ENCODE assay signal across 25 cellular contexts in the genomic region with DNA sequence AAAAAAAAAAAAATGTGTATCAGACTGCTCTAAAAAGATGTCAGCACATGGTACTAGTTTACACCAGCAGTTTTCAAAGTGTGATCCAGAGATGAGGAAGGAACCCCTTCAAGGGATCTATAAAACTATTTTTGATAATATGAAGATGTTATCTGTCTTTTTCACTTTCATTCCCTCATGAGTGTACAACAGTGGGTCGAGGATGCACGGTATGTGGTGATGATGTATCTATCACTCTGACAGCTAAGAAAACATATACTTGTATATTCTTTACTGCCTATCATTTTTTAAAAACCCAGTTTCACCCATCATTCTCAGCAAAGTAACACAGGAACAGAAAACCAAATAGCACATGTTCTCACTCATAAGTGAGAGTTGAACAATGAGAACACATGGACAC.
"Had no signal": no experiment of that assay in that cellular context is flagged by ENCODE, and none has a peak within 500 bp of the region (broad histone marks: within the 10 kb centered on the region; RNA-seq: fewer than 3 reads in every experiment).

No MANE protein-coding gene starts in this region.

- H3K27ac Mint-ChIP-seq: activated B cell treated with CpG ODN at 0.5 μM for 24 hours; activated CD4-positive, alpha-beta T cell treated with anti-CD3 and anti-CD28 coated beads for 36 hours; activated CD8-positive, alpha-beta T cell treated with anti-CD3 and anti-CD28 coated beads for 36 hours; activated naive CD4-positive, alpha-beta T cell treated with anti-CD3 and anti-CD28 coated beads, Interleukin-2, amount 50 U/mL, for 72 hours; activated T-helper 1 cell treated with anti-CD3 and anti-CD28 coated beads, Interleukin-12 subunit alpha, Interleukin-12 subunit beta, Interleukin-2, Interleukin-4 antibody, amounts not matched to agents 30 ng/mL and 10 ng/mL and 1 ng/mL, durations not matched to agents 14 hours and 24 hours and 36 hours had no signal

- H3K9me3 ChIP-seq: MG63, Peyer's patch, SJCRH30, SK-N-SH had no signal

- H3K27me3 Mint-ChIP-seq: activated B cell treated with CpG ODN at 0.5 μM for 24 hours; activated CD4-positive, alpha-beta T cell treated with anti-CD3 and anti-CD28 coated beads for 36 hours; activated CD8-positive, alpha-beta T cell treated with anti-CD3 and anti-CD28 coated beads for 36 hours had no signal

- H3K36me3 ChIP-seq: brain microvascular endothelial cell, cardiac muscle cell, MG63, SJCRH30 had no signal

- H3K9ac ChIP-seq: SK-N-SH had no signal

- H3K4me3 Mint-ChIP-seq: activated B cell treated with CpG ODN at 0.5 μM for 24 hours; activated CD4-positive, alpha-beta T cell treated with anti-CD3 and anti-CD28 coated beads for 36 hours; activated CD8-positive, alpha-beta T cell treated with anti-CD3 and anti-CD28 coated beads for 36 hours; activated T-helper 1 cell treated with anti-CD3 and anti-CD28 coated beads, Interleukin-12 subunit alpha, Interleukin-12 subunit beta, Interleukin-2, Interleukin-4 antibody, amounts not matched to agents 30 ng/mL and 10 ng/mL and 1 ng/mL, durations not matched to agents 14 hours and 24 hours and 36 hours had no signal

- H3K4me3 ChIP-seq: cardiac muscle cell, MG63, Peyer's patch, SJCRH30 had no signal

- H3K27me3 ChIP-seq: brain microvascular endothelial cell, cardiac muscle cell, MG63, Peyer's patch, SJCRH30 had no signal

- H3K4me2 ChIP-seq: SK-N-SH had no signal

- H3K9me3 Mint-ChIP-seq: activated B cell treated with CpG ODN at 0.5 μM for 24 hours; activated CD8-positive, alpha-beta T cell treated with anti-CD3 and anti-CD28 coated beads for 36 hours; activated naive CD4-positive, alpha-beta T cell treated with anti-CD3 and anti-CD28 coated beads, Interleukin-2, amount 50 U/mL, for 72 hours; activated T-helper 1 cell treated with anti-CD3 and anti-CD28 coated beads, Interleukin-12 subunit alpha, Interleukin-12 subunit beta, Interleukin-2, Interleukin-4 antibody, amounts not matched to agents 30 ng/mL and 10 ng/mL and 1 ng/mL, durations not matched to agents 14 hours and 24 hours and 36 hours had no signal

- DNase-seq: activated B cell treated with CpG ODN at 0.5 μM for 24 hours; activated CD4-positive, alpha-beta T cell treated with anti-CD3 and anti-CD28 coated beads for 36 hours; activated CD4-positive, alpha-beta T cell treated with anti-CD3 and anti-CD28 coated beads, Interleukin-2, amount 50 U/mL, for 1 hour; activated CD8-positive, alpha-beta memory T cell treated with anti-CD3 and anti-CD28 coated beads, Interleukin-2, amount 50 U/mL, for 4 hours; activated CD8-positive, alpha-beta T cell treated with anti-CD3 and anti-CD28 coated beads for 36 hours; activated effector memory CD4-positive, alpha-beta T cell treated with anti-CD3 and anti-CD28 coated beads, Interleukin-2, amount 50 U/mL, for 16 hours; activated naive CD4-positive, alpha-beta T cell treated with Interleukin-2 at 50 U/mL for 16 hours; brain microvascular endothelial cell; MG63; MV-4-11; NCI-H1092 treated with DMSO at 0.1 percent for 48 hours; NCI-H1436; NCI-H1694 treated with DMSO at 0.1 percent for 48 hours; NCI-H2029 treated with DMSO at 0.1 percent for 48 hours; NCI-H345; NCI-H510A treated with DMSO at 0.1 percent for 48 hours; NK-92 treated with Interleukin-12 subunit alpha and Interleukin-12 subunit beta, amount 100 ng/mL, for 24 hours; Peyer's patch; Right ventricle myocardium superior; SJCRH30; SK-N-SH had no signal

- H3K27ac ChIP-seq: brain microvascular endothelial cell, cardiac muscle cell, Peyer's patch, RWPE1, SJCRH30 had no signal

- ATAC-seq: activated CD4-positive, alpha-beta T cell treated with anti-CD3 and anti-CD28 coated beads for 36 hours; activated CD8-positive, alpha-beta T cell treated with anti-CD3 and anti-CD28 coated beads for 36 hours; activated naive CD4-positive, alpha-beta T cell treated with anti-CD3 and anti-CD28 coated beads, Interleukin-2, amount 50 U/mL, for 72 hours had no signal
